Comparison of ENCODE assay signal across 1 cellular context in the genomic region with DNA sequence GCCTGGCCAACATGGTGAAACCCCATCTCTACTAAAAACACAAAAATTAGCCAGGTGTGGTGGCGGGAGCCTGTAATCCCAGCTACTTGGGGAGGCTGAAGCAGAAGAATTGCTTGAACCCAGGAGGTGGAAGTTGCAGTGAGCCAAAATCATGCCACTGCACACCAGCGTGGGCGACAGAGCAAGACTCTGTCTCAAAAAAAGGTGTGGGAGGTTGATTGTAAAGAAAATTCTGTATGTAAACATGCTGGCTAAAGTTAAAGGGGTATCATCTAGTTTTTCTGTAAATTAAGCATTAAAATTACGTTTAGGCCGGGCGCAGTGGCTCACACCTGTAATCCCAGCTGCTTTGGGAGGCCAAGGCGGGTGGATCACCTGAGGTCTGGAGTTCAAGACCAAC. TPM values are rescaled to one million over a fixed set of nuclear protein-coding genes. Genes with fewer than 3 reads are reported as not detected.
"Had no signal": no experiment of that assay in that cellular context is flagged by ENCODE, and none has a peak within 500 bp of the region (broad histone marks: within the 10 kb centered on the region; RNA-seq: fewer than 3 reads in every experiment).

No MANE protein-coding gene starts in this region.

RNA-seq across cellular contexts. Expression of a gene that starts 22.3 kb away (rescaled TPM):
- polyA plus RNA-seq: naive thymus-derived CD4-positive, alpha-beta T cell had no signal
